Comparison of ENCODE assay signal across 8 cellular contexts in genomic region chr6:145814501-145815350, GRCh38. TPM values are rescaled to one million over a fixed set of nuclear protein-coding genes. Genes with fewer than 3 reads are reported as not detected.
DNase-seq lines count a peak whose midpoint lies in the region; ATAC-seq, FAIRE-seq and TF ChIP-seq lines count a peak whose summit lies in the region.

Gene FBXO30 (minus strand): TSS chr6:145814795. CDS start chr6:145806405, 8,390 bp downstream.

- peak within 1 kb of the TSS; percentile 100 for H3K4me2 ChIP-seq in endothelial cell of umbilical vein (ENCODE audit: insufficient read depth, low read length)

- ATAC-seq in GM21360 (IDR thresholded peaks at IDR 0.05; ENCODE audit: unreplicated experiment), result peak; percentile 69

- TF ChIP-seq CTCF in Caco-2 (IDR thresholded peaks at IDR 0.05; ENCODE audit: insufficient read depth in 1 of 2, low read depth in 1 of 2, low read length in 1 of 2, severe bottlenecking in 1 of 2, unreplicated experiment in 1 of 2) (no peak), endothelial cell of umbilical vein (IDR thresholded peaks at IDR 0.05; ENCODE audit: extremely low read depth in 1 of 2, insufficient read depth in 1 of 2, low read depth in 1 of 2, low read length in 2 of 2) (no peak)

- no peaks in the 10 kb centered on the region for H4K20me1 ChIP-seq in endothelial cell of umbilical vein (replicated peaks; ENCODE audit: control insufficient read depth, extremely low read depth, insufficient read depth, low read length)

- H3K27me3 Mint-ChIP-seq in Caco-2 (ENCODE audit: insufficient read depth, unreplicated experiment), result no peaks in the 10 kb centered on the region

- peak within 1 kb of the TSS; percentile 82 for H3K4me3 Mint-ChIP-seq in Caco-2 (ENCODE audit: unreplicated experiment)

- H3K27ac ChIP-seq in endothelial cell of umbilical vein (ENCODE audit: insufficient read depth, low read depth, low read length), result peak within 1 kb of the TSS; percentile 83

- H3K4me1 ChIP-seq in Caco-2, result peaks cover 16% of the 10 kb centered on the region
- peaks cover 28% of the 10 kb centered on the region for H3K4me1 ChIP-seq in endothelial cell of umbilical vein (ENCODE audit: control insufficient read depth, extremely low read depth, insufficient read depth, low read length)

- POLR2A ChIA-PET in Caco-2 (lab: Charles Lee) (interaction anchor here (0.5 to 2.2 kb wide), 7 partner anchors 10 to 149 kb away, joined by 3 to 17 read pairs (median 5); partner anchors contain the start of genes EPM2A and SHPRH), endothelial cell of umbilical vein (lab: Charles Lee) (interaction anchor here (0.8 to 1.9 kb wide), 4 partner anchors 15 to 111 kb away, joined by 3 to 11 read pairs (median 4); partner anchors contain the start of gene EPM2A)

- H3K36me3 ChIP-seq in Caco-2 (ENCODE audit: control insufficient read depth, insufficient read depth, low read length) (no peaks in the 10 kb centered on the region), endothelial cell of umbilical vein (ENCODE audit: control insufficient read depth in 2 of 2, extremely low read depth in 1 of 2, insufficient read depth in 2 of 2, low read length in 2 of 2) (no peaks in the 10 kb centered on the region)

- H3K4me3 ChIP-seq in Caco-2 (ENCODE audit: low read depth, low read length), result peak within 1 kb of the TSS; percentile 75
- H3K4me3 ChIP-seq in endothelial cell of umbilical vein (replicated peaks in 1 of 3; ENCODE audit: insufficient read depth in 1 of 3, low read depth in 1 of 3, low read length in 3 of 3), result peak within 1 kb of the TSS; percentile 56 to 95 (median 90)

- TF ChIP-seq POLR2A in endothelial cell of umbilical vein (IDR thresholded peaks at IDR 0.05; ENCODE audit: low read depth, low read length), result peak; percentile 71

- H2AFZ ChIP-seq in endothelial cell of umbilical vein (ENCODE audit: low read depth, low read length), result peak within 1 kb of the TSS; percentile 98

- FAIRE-seq in endothelial cell of umbilical vein (lab: Jason Lieb, UNC), result peak; percentile 48

- DNase-seq in Caco-2, result peak; percentile 88 to 93
- peak; percentile 87 for DNase-seq in HT-29 (ENCODE audit: low spot score)
- peak; percentile 79 for DNase-seq in NOMO-1 treated with DMSO at 0.1 percent for 48 hours (lab: John Stamatoyannopoulos, UW; ENCODE audit: unreplicated experiment)
- peak; percentile 88 for DNase-seq in activated CD8-positive, alpha-beta memory T cell treated with anti-CD3 and anti-CD28 coated beads, Interleukin-2, amount 50 U/mL, for 4 hours
- DNase-seq in endothelial cell of umbilical vein (ENCODE audit: low read depth, low spot score), result peak; percentile 95
- peak; percentile 85 for DNase-seq in middle frontal gyrus (ENCODE audit: extremely low spot score, low spot score)
- DNase-seq in stimulated activated CD8-positive, alpha-beta memory T cell treated with anti-CD3 and anti-CD28 coated beads, Interleukin-2, amount 100 ng/mL, for 48 hours (ENCODE audit: low read depth in 2 of 2), result peak; percentile 75 to 80

- H3K27me3 ChIP-seq in Caco-2 (replicated peaks; ENCODE audit: control insufficient read depth, insufficient read depth, low read length), result no peaks in the 10 kb centered on the region
- no peaks in the 10 kb centered on the region for H3K27me3 ChIP-seq in endothelial cell of umbilical vein (ENCODE audit: control insufficient read depth in 2 of 2, insufficient read depth in 2 of 2, low read length in 2 of 2)

- peaks cover 14% of the 10 kb centered on the region for H3K36me3 Mint-ChIP-seq in Caco-2 (ENCODE audit: insufficient read depth, unreplicated experiment)

- H3K9me3 Mint-ChIP-seq in Caco-2 (ENCODE audit: unreplicated experiment), result peaks cover 8% of the 10 kb centered on the region

- peaks cover 46% of the 10 kb centered on the region for H3K79me2 ChIP-seq in endothelial cell of umbilical vein (ENCODE audit: control insufficient read depth, insufficient read depth, low read length)

- BruUV-seq in Caco-2 (replicated peaks; lab: Mats Ljungman, UMichigan) (no TSS peak), endothelial cell of umbilical vein (replicated peaks; lab: Mats Ljungman, UMichigan) (TSS peak; percentile 25)

- H3K9me3 ChIP-seq in Caco-2, result no peaks in the 10 kb centered on the region
- H3K9me3 ChIP-seq in endothelial cell of umbilical vein (replicated peaks; ENCODE audit: control insufficient read depth, insufficient read depth, low read length), result no peaks in the 10 kb centered on the region

- H3K9me1 ChIP-seq in endothelial cell of umbilical vein (replicated peaks; ENCODE audit: control insufficient read depth, extremely low read depth, insufficient read depth, low read length), result no peaks in the 10 kb centered on the region

- peak within 1 kb of the TSS; percentile 93 for H3K9ac ChIP-seq in endothelial cell of umbilical vein (replicated peaks; ENCODE audit: extremely low read depth, insufficient read depth, low read length)

- intact Hi-C loops in Caco-2 (cut with micrococcal nuclease; ENCODE audit: unreplicated experiment) (loop anchor here (1.0 to 2.0 kb wide), 3 partner anchors 63 to 150 kb away; partner anchors contain the start of genes EPM2A and SHPRH), endothelial cell of umbilical vein (cut with micrococcal nuclease) (loop anchor here (1.0 to 10.0 kb wide), 6 partner anchors 78 to 728 kb away; partner anchors contain the start of genes EPM2A, RAB32 and SHPRH)

- peak within 1 kb of the TSS; percentile 69 for H3K27ac Mint-ChIP-seq in Caco-2 (ENCODE audit: unreplicated experiment)

- dilution Hi-C loops in endothelial cell of umbilical vein (cut with MboI; ENCODE audit: extremely low pct_ligation_motif_present, low sequenced_read_pairs), result no loop called here

- peaks cover 26% of the 10 kb centered on the region for H3K4me1 Mint-ChIP-seq in Caco-2 (ENCODE audit: low read depth, unreplicated experiment)

- CTCF ChIA-PET in Caco-2 (lab: Charles Lee) (interaction anchor here (0.6 to 1.9 kb wide), 3 partner anchors 73 to 322 kb away, joined by 4 to 7 read pairs (median 4); partner anchors contain the start of gene EPM2A), endothelial cell of umbilical vein (lab: Charles Lee) (interaction anchor here (1.2 to 2.6 kb wide), 9 partner anchors 11 to 181 kb away, joined by 4 to 11 read pairs (median 4); partner anchors contain the start of gene EPM2A)

TF ChIP-seq in endothelial cell of umbilical vein, 7 proteins besides CTCF, POLR2A, EP300 and RAD21:
- TF ChIP-seq FOS (IDR thresholded peaks at IDR 0.05; ENCODE audit: borderline replicate concordance, insufficient read depth, low read length) (no peak), POLR2AphosphoS5 (IDR thresholded peaks at IDR 0.05; ENCODE audit: insufficient read depth, low read depth, low read length) (peak; percentile 52)

RNA-seq across cellular contexts. Expression of gene FBXO30, which starts in this region (rescaled TPM):
- total RNA-seq in Caco-2 (2022), result 17.1 and 17.6 TPM in 2 replicates
- total RNA-seq in HT-29 (2014; rRNA removed; shearing (Covaris generic)), result 1.8 and 1.9 TPM in 2 replicates
- 10.4 and 11.1 TPM in 2 replicates for total RNA-seq in endothelial cell of umbilical vein
- 2.0 and 3.3 TPM in 2 replicates for polyA plus RNA-seq in endothelial cell of umbilical vein
- 3.5 and 3.6 TPM in 2 replicates for polyA plus RNA-seq in endothelial cell of umbilical vein (2011; cell fraction: cytosol; rRNA removed)
- 6.7 and 7.7 TPM in 2 replicates for polyA plus RNA-seq in endothelial cell of umbilical vein (2011; cell fraction: nucleus; rRNA removed)
- 8.1 and 9.4 TPM in 2 replicates for polyA plus RNA-seq in endothelial cell of umbilical vein (2012)
- 11.6 and 12.7 TPM in 2 replicates for polyA minus RNA-seq in endothelial cell of umbilical vein
- 4.4 TPM for polyA minus RNA-seq in endothelial cell of umbilical vein (2011; cell fraction: cytosol; rRNA and poly(A)+ RNA removed)
- polyA minus RNA-seq in endothelial cell of umbilical vein (2011; cell fraction: nucleus; rRNA and poly(A)+ RNA removed), result 23.1 and 30.6 TPM in 2 replicates

Comparison
In these comparisons a context has a peak if more than half of its experiments do, and no peak if none do; other contexts are left out.
1. Peak in every context shown above with its lines: DNase-seq, ATAC-seq, H3K4me3 ChIP-seq and H3K27ac ChIP-seq.